8 cellular contexts compared by ENCODE assay signal in genomic region chr19:33125929-33126388, GRCh38. TPM values are rescaled to one million over a fixed set of nuclear protein-coding genes. Genes with fewer than 3 reads are reported as not detected.
A peak's percentile ranks its signal among the peaks of the same experiment; 100 is the strongest.
DNase-seq lines count a peak whose midpoint lies in the region; ATAC-seq and TF ChIP-seq lines count a peak whose summit lies in the region.

No MANE protein-coding gene starts in this region.

- WGBS in tibial nerve, 2 donors: 43 to 45% methylated on average over 12 of the region's 12 CpGs

- no peak for TF ChIP-seq POLR2A in tibial nerve (IDR thresholded peaks at IDR 0.05)

- CTCF ChIA-PET in PC-3 (lab: Charles Lee): interaction anchor here (1.0 kb wide), 1 partner anchor 58 kb away, joined by 3 read pairs; no protein-coding TSS in a partner anchor

- H2AFZ ChIP-seq in PC-3 (ENCODE audit: low read length): peak overlapping the region; percentile 48

- H3K79me2 ChIP-seq in PC-3 (ENCODE audit: low read length): no peaks in the 10 kb centered on the region

- H3K4me2 ChIP-seq in PC-3 (ENCODE audit: low read length): no peak overlapping the region

- no peaks in the 10 kb centered on the region for H3K9me2 ChIP-seq in PC-3 (replicated peaks; ENCODE audit: low read length)

- no peak overlapping the region for H3K9ac ChIP-seq in PC-3 (ENCODE audit: low read length)

- H3F3A ChIP-seq in PC-3 (ENCODE audit: low read length, unreplicated experiment): no peaks in the 10 kb centered on the region

- H3K27ac ChIP-seq in PC-3 (ENCODE audit: low read length): no peak overlapping the region
- peak overlapping the region; percentile 35 for H3K27ac ChIP-seq in neutrophil
- no peak overlapping the region for H3K27ac ChIP-seq in tibial nerve

- no peaks in the 10 kb centered on the region for H3K9me3 ChIP-seq in PC-3 (ENCODE audit: low read length)
- no peaks in the 10 kb centered on the region for H3K9me3 ChIP-seq in neutrophil
- H3K9me3 ChIP-seq in tibial nerve: no peaks in the 10 kb centered on the region

- DNase-seq in GM04504 (ENCODE audit: low read depth): peak; percentile 17
- DNase-seq in HUDEP-2 (lab: John Stamatoyannopoulos, UW; ENCODE audit: unreplicated experiment in 76 of 76): peak in 61 of 76 experiments; percentile 8 to 72 (median 41)
- peak; percentile 58 for DNase-seq in PC-3
- peak; percentile 49 for DNase-seq in activated T-cell treated with anti-CD3 and anti-CD28 coated beads, Interleukin-2, amount 50 U/mL, for 1 hour
- DNase-seq in fibroblast of mammary gland (ENCODE audit: low read depth): peak; percentile 64
- DNase-seq in tibial nerve (ENCODE audit: low spot score in 2 of 2): peak in 1 of 2 donors; percentile 14

- TF ChIP-seq CTCF in PC-3 (conservative IDR thresholded peaks at IDR 0.05; ENCODE audit: low read depth, low read length): peak; percentile 76
- TF ChIP-seq CTCF in fibroblast of mammary gland (conservative IDR thresholded peaks at IDR 0.05; ENCODE audit: control insufficient read depth, insufficient read depth, low read depth, low read length): peak; percentile 93
- TF ChIP-seq CTCF in neutrophil (IDR thresholded peaks at IDR 0.05): peak; percentile 76
- TF ChIP-seq CTCF in tibial nerve (IDR thresholded peaks at IDR 0.05): peak; percentile 68 to 78 (median 73)

- H3K4me1 ChIP-seq in PC-3 (ENCODE audit: insufficient read depth, low read length): no peaks in the 10 kb centered on the region
- peaks cover 4 to 5% of the 10 kb centered on the region in 2 experiments for H3K4me1 ChIP-seq in neutrophil (ENCODE audit: control insufficient read depth in 1 of 2, insufficient read depth in 1 of 2, low read depth in 1 of 2, low read length in 1 of 2)
- peaks cover 0 to 5% (median 0%) of the 10 kb centered on the region in 4 donors for H3K4me1 ChIP-seq in tibial nerve

- H3K4me3 ChIP-seq in PC-3 (ENCODE audit: low read length) (no peak overlapping the region), fibroblast of mammary gland (ENCODE audit: control insufficient read depth, low read depth, low read length) (no peak overlapping the region), neutrophil (ENCODE audit: low read depth in 1 of 2, low read length in 1 of 2) (no peak overlapping the region), tibial nerve (no peak overlapping the region)

- POLR2A ChIA-PET in PC-3 (lab: Charles Lee; ENCODE audit: unreplicated experiment): no interaction called here

- peak; percentile 77 for ATAC-seq in PC-3
- ATAC-seq in HG03095 (IDR thresholded peaks at IDR 0.05; ENCODE audit: unreplicated experiment): no peak

- H3K36me3 ChIP-seq in PC-3 (ENCODE audit: low read depth, low read length) (peaks cover 8% of the 10 kb centered on the region; the same call in 1 of the 2 replicates), neutrophil (peaks cover 44% of the 10 kb centered on the region), tibial nerve (peaks cover 0 to 85% (median 10%) of the 10 kb centered on the region in 3 donors)

- H4K20me1 ChIP-seq in PC-3 (ENCODE audit: low read length): no peaks in the 10 kb centered on the region

- intact Hi-C loops in PC-3 (cut with micrococcal nuclease): loop anchor here (10.0 kb wide), 1 partner anchor 59 kb away; no protein-coding TSS in a partner anchor

- BruUV-seq in PC-3 (replicated peaks; lab: Mats Ljungman, UMichigan): no TSS peak

- TF ChIP-seq EP300 in tibial nerve (IDR thresholded peaks at IDR 0.05): no peak

- H3K27me3 ChIP-seq in PC-3 (ENCODE audit: low read length) (no peaks in the 10 kb centered on the region), neutrophil (no peaks in the 10 kb centered on the region), tibial nerve (no peaks in the 10 kb centered on the region)

RNA-seq across cellular contexts. Expression of gene WDR88, which starts 6.0 kb away (rescaled TPM):
- total RNA-seq in PC-3 (2014; rRNA removed): not detected in 2 replicates
- total RNA-seq in tibial nerve: not detected

RNA-seq across cellular contexts. Expression of gene GPATCH1, which starts 45.0 kb away (rescaled TPM):
- total RNA-seq in PC-3 (2014; rRNA removed) (3.9 and 6.9 TPM in 2 replicates), tibial nerve (10 to 100 TPM in 3 of 4 donors, 1 to 10 TPM in 1; 6.6 to 32.1 (median 10.6) TPM)
